ENCODE assay signal across 11 cellular contexts in genomic region chr10:60717852-60718251, GRCh38.
A peak's percentile ranks its signal among the peaks of the same experiment; 100 is the strongest.
DNase-seq lines count a peak whose midpoint lies in the region; ATAC-seq and TF ChIP-seq lines count a peak whose summit lies in the region.
"Had no signal": no experiment of that assay in that cellular context is flagged by ENCODE, and none has a peak within 500 bp of the region (broad histone marks: within the 10 kb centered on the region; RNA-seq: fewer than 3 reads in every experiment).

No MANE protein-coding gene starts in this region.

- POLR2A ChIA-PET in activated CD4-positive, alpha-beta memory T cell treated with anti-CD3 and anti-CD28 coated beads for 36 hours (lab: Charles Lee): no interaction called here

- H3K9me2 ChIP-seq in MM.1S (replicated peaks; ENCODE audit: insufficient read depth, low read length): no peaks in the 10 kb centered on the region

- peaks cover 53% of the 10 kb centered on the region for H3K4me1 Mint-ChIP-seq in activated CD4-positive, alpha-beta memory T cell treated with anti-CD3 and anti-CD28 coated beads for 36 hours (ENCODE audit: low read depth)

- no peak overlapping the region for H3K27ac ChIP-seq in MM.1S (ENCODE audit: low read length)
- H3K27ac ChIP-seq in brain microvascular endothelial cell: no peak overlapping the region
- no peak overlapping the region for H3K27ac ChIP-seq in upper lobe of right lung
- H3K27ac ChIP-seq: BLaER1, psoas muscle had no signal

- CTCF ChIA-PET in activated CD4-positive, alpha-beta memory T cell treated with anti-CD3 and anti-CD28 coated beads for 36 hours (lab: Charles Lee): interaction anchor here (0.8 to 1.1 kb wide), 2 partner anchors 11 to 88 kb away, joined by 3 to 4 read pairs; no protein-coding TSS in a partner anchor

- peaks cover 19% of the 10 kb centered on the region for H3K4me1 ChIP-seq in MM.1S (ENCODE audit: low read length)
- no peaks in the 10 kb centered on the region for H3K4me1 ChIP-seq in upper lobe of right lung
- H3K4me1 ChIP-seq: BLaER1, psoas muscle had no signal

- H4K20me1 ChIP-seq in MM.1S (ENCODE audit: insufficient read depth, low read length): no peaks in the 10 kb centered on the region
- H4K20me1 ChIP-seq: BLaER1 had no signal

- H3K4me3 ChIP-seq in MM.1S (ENCODE audit: low read length) (no peak overlapping the region), brain microvascular endothelial cell (ENCODE audit: low read depth, low read length) (no peak overlapping the region), upper lobe of right lung (no peak overlapping the region)
- H3K4me3 ChIP-seq: BLaER1, psoas muscle had no signal

- no peak for TF ChIP-seq CTCF in MM.1S (IDR thresholded peaks at IDR 0.05; ENCODE audit: low read length)
- no peak for TF ChIP-seq CTCF in brain microvascular endothelial cell (IDR thresholded peaks at IDR 0.05; ENCODE audit: low read depth, low read length, missing control alignments)
- no peak for TF ChIP-seq CTCF in upper lobe of right lung (IDR thresholded peaks at IDR 0.05)

- no peaks in the 10 kb centered on the region for H3K36me3 Mint-ChIP-seq in activated CD4-positive, alpha-beta memory T cell treated with anti-CD3 and anti-CD28 coated beads for 36 hours

- H3K27me3 ChIP-seq in MM.1S (replicated peaks; ENCODE audit: insufficient read depth, low read length) (no peaks in the 10 kb centered on the region), brain microvascular endothelial cell (replicated peaks) (no peaks in the 10 kb centered on the region), upper lobe of right lung (no peaks in the 10 kb centered on the region)
- H3K27me3 ChIP-seq: BLaER1 had no signal

- H3K27me3 Mint-ChIP-seq in activated CD4-positive, alpha-beta memory T cell treated with anti-CD3 and anti-CD28 coated beads for 36 hours: no peaks in the 10 kb centered on the region

- H3F3A ChIP-seq in MM.1S (ENCODE audit: insufficient read depth, low read length): peaks cover 10% of the 10 kb centered on the region

- H3K79me2 ChIP-seq in MM.1S (ENCODE audit: low read length): no peaks in the 10 kb centered on the region

- no peaks in the 10 kb centered on the region for H3K36me3 ChIP-seq in MM.1S (replicated peaks; ENCODE audit: insufficient read depth, low read length)
- H3K36me3 ChIP-seq in brain microvascular endothelial cell (replicated peaks): no peaks in the 10 kb centered on the region
- H3K36me3 ChIP-seq in upper lobe of right lung: no peaks in the 10 kb centered on the region
- H3K36me3 ChIP-seq: BLaER1 had no signal

- DNase-seq in MM.1S: peak; percentile 37
- DNase-seq in activated CD4-positive, alpha-beta memory T cell treated with anti-CD3 and anti-CD28 coated beads for 36 hours: no peak
- DNase-seq in brain microvascular endothelial cell: no peak
- no peak for DNase-seq in HK-2 (ENCODE audit: unreplicated experiment)
- no peak for DNase-seq in upper lobe of right lung
- DNase-seq: activated naive CD4-positive, alpha-beta T cell treated with Interleukin-2 at 50 U/mL for 16 hours; psoas muscle had no signal

- no peak overlapping the region for H3K9ac ChIP-seq in MM.1S (ENCODE audit: low read length)
- H3K9ac ChIP-seq: BLaER1 had no signal

- no peak overlapping the region for H2AFZ ChIP-seq in MM.1S (ENCODE audit: low read length)

- H3K27ac Mint-ChIP-seq in activated CD4-positive, alpha-beta memory T cell treated with anti-CD3 and anti-CD28 coated beads for 36 hours: no peak overlapping the region

- H3K9me3 Mint-ChIP-seq in activated CD4-positive, alpha-beta memory T cell treated with anti-CD3 and anti-CD28 coated beads for 36 hours: no peaks in the 10 kb centered on the region

- in situ Hi-C loops in brain microvascular endothelial cell (cut with HindIII; ENCODE audit: low pct_ligation_motif_present, low sequenced_read_pairs): no loop called here

- peak; percentile 88 for ATAC-seq in GM18498 (IDR thresholded peaks at IDR 0.05; ENCODE audit: unreplicated experiment)
- ATAC-seq in GM19397 (IDR thresholded peaks at IDR 0.05; ENCODE audit: unreplicated experiment): peak; percentile 82
- peak; percentile 90 for ATAC-seq in HG02852 (IDR thresholded peaks at IDR 0.05; ENCODE audit: unreplicated experiment)
- ATAC-seq in upper lobe of right lung: no peak
- ATAC-seq: psoas muscle had no signal

- no peak overlapping the region for H3K4me2 ChIP-seq in MM.1S (ENCODE audit: low read depth, low read length)
- H3K4me2 ChIP-seq: BLaER1 had no signal

- H3K9me3 ChIP-seq in MM.1S (replicated peaks; ENCODE audit: insufficient read depth, low read length): no peaks in the 10 kb centered on the region
- no peaks in the 10 kb centered on the region for H3K9me3 ChIP-seq in upper lobe of right lung
- H3K9me3 ChIP-seq: BLaER1, psoas muscle had no signal

- no peak overlapping the region for H3K4me3 Mint-ChIP-seq in activated CD4-positive, alpha-beta memory T cell treated with anti-CD3 and anti-CD28 coated beads for 36 hours

- intact Hi-C loops in activated CD4-positive, alpha-beta memory T cell treated with anti-CD3 and anti-CD28 coated beads for 36 hours (cut with micrococcal nuclease): no loop called here
- intact Hi-C loops in upper lobe of right lung (cut with DNase I): no loop called here
